Comparison of ENCODE assay signal across 1 cellular context in genomic region chr15:69825941-69826817, GRCh38.
TF ChIP-seq lines count a peak whose summit lies in the region.

No MANE protein-coding gene starts in this region.

TF ChIP-seq in GM23338, 12 proteins besides CTCF, POLR2A, EP300 and RAD21:
- TF ChIP-seq NANOG (IDR thresholded peaks at IDR 0.05; ENCODE audit: borderline replicate concordance) (no peak), POLR2AphosphoS5 (IDR thresholded peaks at IDR 0.05; ENCODE audit: low read depth) (no peak), CREB1 (CRISPR knock-in tag; IDR thresholded peaks at IDR 0.05; ENCODE audit: low read depth) (no peak), EZH2 (IDR thresholded peaks at IDR 0.05; ENCODE audit: low read depth, unreplicated experiment) (no peak), EZH2phosphoT487 (IDR thresholded peaks at IDR 0.05; ENCODE audit: unreplicated experiment) (no peak), REST (IDR thresholded peaks at IDR 0.05; ENCODE audit: unreplicated experiment) (no peak), STAT1 (IDR thresholded peaks at IDR 0.05; ENCODE audit: unreplicated experiment) (no peak), ZNF331 (CRISPR knock-in tag; IDR thresholded peaks at IDR 0.05; ENCODE audit: low read depth) (no peak), ZNF462 (CRISPR knock-in tag; IDR thresholded peaks at IDR 0.05) (no peak), ZNF114 (CRISPR knock-in tag; IDR thresholded peaks at IDR 0.05) (no peak)
